ENCODE assay signal across 18 cellular contexts in genomic region chr7:156384706-156385105, GRCh38.
"Had no signal": no experiment of that assay in that cellular context is flagged by ENCODE, and none has a peak within 500 bp of the region (broad histone marks: within the 10 kb centered on the region; RNA-seq: fewer than 3 reads in every experiment).

No MANE protein-coding gene starts in this region.

- H3K36me3 ChIP-seq: colonic mucosa, esophagus squamous epithelium, gastrocnemius medialis, heart right ventricle, left lung, lower lobe of right lung had no signal

- H3K9me3 ChIP-seq: colonic mucosa, esophagus squamous epithelium, gastrocnemius medialis, heart right ventricle, left lung, lower lobe of right lung, mucosa of descending colon had no signal

- H3K4me3 ChIP-seq: colonic mucosa, esophagus squamous epithelium, gastrocnemius medialis, heart right ventricle, left lung, lower lobe of right lung, mucosa of descending colon had no signal

- H3K27ac ChIP-seq: colonic mucosa, esophagus squamous epithelium, gastrocnemius medialis, heart right ventricle, left lung, lower lobe of right lung had no signal

- DNase-seq: colonic mucosa; cortex of kidney; effector CD4-positive, alpha-beta T cell; effector memory CD4-positive, alpha-beta T cell; esophagus squamous epithelium; foreskin fibroblast; foreskin melanocyte; gastrocnemius medialis; glutamatergic neuron; heart right ventricle; hippocampal formation; left cardiac atrium; left lung; left ventricle myocardium superior; lower lobe of right lung; mesenchymal stem cell; mucosa of descending colon; naive B cell had no signal

- H3K27me3 ChIP-seq: colonic mucosa, gastrocnemius medialis, left lung had no signal

- H3K4me1 ChIP-seq: colonic mucosa, esophagus squamous epithelium, gastrocnemius medialis, heart right ventricle, left lung, lower lobe of right lung had no signal
